In genomic region chr5:42990892-42991291, GRCh38 we compare ENCODE assay signal across 10 cellular contexts. TPM values are rescaled to one million over a fixed set of nuclear protein-coding genes. Genes with fewer than 3 reads are reported as not detected.
DNase-seq lines count a peak whose midpoint lies in the region; ATAC-seq and TF ChIP-seq lines count a peak whose summit lies in the region.
"Had no signal": no experiment of that assay in that cellular context is flagged by ENCODE, and none has a peak within 500 bp of the region (broad histone marks: within the 10 kb centered on the region; RNA-seq: fewer than 3 reads in every experiment).

No MANE protein-coding gene starts in this region.

- WGBS in gastroesophageal sphincter (ENCODE audit: low coverage in 1 of 2), 2 donors = 82 to 90% methylated on average over 2 to 4 of the region's 4 CpGs

- H3K4me3 Mint-ChIP-seq in GM23338 = peak overlapping the region; percentile 63; the same call in 2 of the 3 replicates
- peak overlapping the region; percentile 84 for H3K4me3 Mint-ChIP-seq in WTC11

- H3K9me3 Mint-ChIP-seq in GM23338 = peaks cover 45% of the 10 kb centered on the region
- peaks cover 16% of the 10 kb centered on the region for H3K9me3 Mint-ChIP-seq in WTC11

- no peak for TF ChIP-seq CTCF in GM23338 (conservative IDR thresholded peaks at IDR 0.05; ENCODE audit: low read depth in 2 of 2)
- TF ChIP-seq CTCF in WTC11 (IDR thresholded peaks at IDR 0.05) = no peak
- TF ChIP-seq CTCF in gastroesophageal sphincter (IDR thresholded peaks at IDR 0.05) = no peak

- peaks cover 18% of the 10 kb centered on the region; the same call in 1 of the 2 replicates for H3F3A ChIP-seq in GM23338 (replicated peaks; ENCODE audit: low read depth)

- H3K4me1 Mint-ChIP-seq in GM23338 = peaks cover 6% of the 10 kb centered on the region; the same call in 2 of the 3 replicates
- peaks cover 34% of the 10 kb centered on the region for H3K4me1 Mint-ChIP-seq in WTC11

- TF ChIP-seq EP300 in gastroesophageal sphincter (IDR thresholded peaks at IDR 0.05) = no peak

- H3K4me1 ChIP-seq in GM23338 (ENCODE audit: insufficient read depth) (peaks cover 15% of the 10 kb centered on the region; the same call in 1 of the 2 replicates), gastroesophageal sphincter (peaks cover 0 to 15% (median 0%) of the 10 kb centered on the region in 3 donors)

- no peaks in the 10 kb centered on the region for H3K9me2 ChIP-seq in GM23338 (ENCODE audit: insufficient read depth)

- peaks cover 0 to 22% (median 0%) of the 10 kb centered on the region in 3 donors for H3K9me3 ChIP-seq in gastroesophageal sphincter

- H3K27ac ChIP-seq in GM23338 (ENCODE audit: low read depth) (no peak overlapping the region), gastroesophageal sphincter (peak overlapping the region in 3 of 4 donors; percentile 83 to 88 (median 84)), skin epidermis (peak overlapping the region in 20 of 21 experiments; percentile 23 to 99 (median 94))
- H3K27ac ChIP-seq: WERI-Rb-1 had no signal

- H3K36me3 Mint-ChIP-seq in GM23338 (ENCODE audit: low read depth) (peaks cover 3% of the 10 kb centered on the region; the same call in 1 of the 3 replicates), WTC11 (peaks cover 12% of the 10 kb centered on the region)

- peaks cover 98% of the 10 kb centered on the region for H3K27me3 ChIP-seq in GM23338 (ENCODE audit: insufficient read depth)
- peaks cover 84% of the 10 kb centered on the region for H3K27me3 ChIP-seq in gastroesophageal sphincter

- H4K20me1 ChIP-seq in GM23338 (replicated peaks; ENCODE audit: insufficient read depth) = peaks cover 6% of the 10 kb centered on the region

- H3K36me3 ChIP-seq in GM23338 (ENCODE audit: insufficient read depth) (no peaks in the 10 kb centered on the region; the same call in 1 of the 2 replicates), gastroesophageal sphincter (no peaks in the 10 kb centered on the region)
- H3K36me3 ChIP-seq: WERI-Rb-1 had no signal

- H3K27me3 Mint-ChIP-seq in GM23338 (ENCODE audit: insufficient read depth, low read depth, poor library complexity) (peaks cover 66% of the 10 kb centered on the region), WTC11 (ENCODE audit: low read depth) (peaks cover 84% of the 10 kb centered on the region)

- no peak for TF ChIP-seq POLR2A in gastroesophageal sphincter (IDR thresholded peaks at IDR 0.05)

- POLR2A ChIA-PET in WTC11 (lab: Charles Lee) = interaction anchor here (0.7 to 1.0 kb wide), 2 partner anchors 27 to 75 kb away, joined by 4 to 5 read pairs; no protein-coding TSS in a partner anchor

- H2AFZ ChIP-seq in GM23338 = no peak overlapping the region

- no peaks in the 10 kb centered on the region for H3K79me2 ChIP-seq in GM23338 (replicated peaks; ENCODE audit: insufficient read depth)

- H3K27ac Mint-ChIP-seq in GM23338 (no peak overlapping the region), WTC11 (no peak overlapping the region)

- ATAC-seq in GM23338 (no peak), WTC11 (no peak), gastroesophageal sphincter (no peak), HG03354 (IDR thresholded peaks at IDR 0.05; ENCODE audit: poor library complexity, severe bottlenecking, unreplicated experiment) (no peak)
- no peak for ATAC-seq in activated CD4-positive, CD25-positive, alpha-beta regulatory T cell treated with anti-CD3 and anti-CD28 coated beads, Interleukin-2, amount 50 U/mL, for 24 hours

- CTCF ChIA-PET in WTC11 (lab: Charles Lee) = interaction anchor here (1.0 to 2.1 kb wide), 4 partner anchors 29 to 101 kb away, joined by 3 to 14 read pairs (median 6); no protein-coding TSS in a partner anchor

- H3K4me3 ChIP-seq in GM23338 (peak overlapping the region; percentile 54), gastroesophageal sphincter (peak overlapping the region in 1 of 2 donors; percentile 56), skin epidermis (peak overlapping the region; percentile 51 to 64 (median 54))

- DNase-seq in GM23338 (ENCODE audit: low spot score) (no peak), WTC11 (ENCODE audit: low spot score) (no peak), SKM-1 treated with dmso at 0.1 percent for 144 hours (lab: John Stamatoyannopoulos, UW; ENCODE audit: unreplicated experiment) (no peak), AG08395 (ENCODE audit: low spot score) (no peak)
- DNase-seq: NCI-H526 treated with DMSO at 0.1 percent for 48 hours, WERI-Rb-1 had no signal

- H3K4me2 ChIP-seq in GM23338 = peak overlapping the region; percentile 86

TF ChIP-seq in GM23338, 12 proteins besides CTCF, POLR2A, EP300 and RAD21:
- TF ChIP-seq REST (IDR thresholded peaks at IDR 0.05; ENCODE audit: unreplicated experiment) = no peak

TF ChIP-seq in WTC11, 78 proteins besides CTCF, POLR2A, EP300 and RAD21 (continues in another document):
- no peak for TF ChIP-seq SMAD4 (CRISPR knock-in tag; IDR thresholded peaks at IDR 0.05)
- TF ChIP-seq IRF1 (CRISPR knock-in tag; IDR thresholded peaks at IDR 0.05) = no peak
- no peak for TF ChIP-seq ZNF671 (CRISPR knock-in tag; IDR thresholded peaks at IDR 0.05)
- no peak for TF ChIP-seq GRHL2 (CRISPR knock-in tag; IDR thresholded peaks at IDR 0.05; ENCODE audit: insufficient replicate concordance, severe bottlenecking)
- no peak for TF ChIP-seq KAT7 (CRISPR knock-in tag; IDR thresholded peaks at IDR 0.05; ENCODE audit: borderline replicate concordance)
- TF ChIP-seq STAT6 (CRISPR knock-in tag; conservative IDR thresholded peaks at IDR 0.05; ENCODE audit: low read depth) = no peak
- TF ChIP-seq NFE2L1 (CRISPR knock-in tag; IDR thresholded peaks at IDR 0.05) = no peak
- TF ChIP-seq ATF6 (CRISPR knock-in tag; IDR thresholded peaks at IDR 0.05) = no peak
- no peak for TF ChIP-seq ZNF281 (CRISPR knock-in tag; IDR thresholded peaks at IDR 0.05)
- no peak for TF ChIP-seq ZNF416 (CRISPR knock-in tag; IDR thresholded peaks at IDR 0.05)
- TF ChIP-seq ZNF121 (CRISPR knock-in tag; IDR thresholded peaks at IDR 0.05) = no peak

RNA-seq across cellular contexts. Expression of gene ANXA2R, which starts 49.2 kb away (rescaled TPM):
- total RNA-seq in GM23338 (2014; rRNA removed; shearing (Covaris generic)) = 0.21 TPM in 1 of 2 replicates, not detected in the other
- polyA plus RNA-seq in GM23338 (2016; fragmentation: Nextera tagmentation; extraction: Ambion mirVana) = not detected in 2 replicates
- total RNA-seq in WTC11 (2021) = 0.72 to 1.1 TPM (median 0.96 TPM) in 3 replicates
- 1 to 10 TPM; 1.2 to 5.1 (median 2.1) TPM for total RNA-seq in gastroesophageal sphincter
